30 cellular contexts compared by ENCODE assay signal in genomic region chr1:164504699-164505098, GRCh38. TPM values are rescaled to one million over a fixed set of nuclear protein-coding genes. Genes with fewer than 3 reads are reported as not detected.
DNase-seq lines count a peak whose midpoint lies in the region; ATAC-seq, FAIRE-seq and TF ChIP-seq lines count a peak whose summit lies in the region.
"Had no signal": no experiment of that assay in that cellular context is flagged by ENCODE, and none has a peak within 500 bp of the region (broad histone marks: within the 10 kb centered on the region; RNA-seq: fewer than 3 reads in every experiment).

No MANE protein-coding gene starts in this region.

- H3K4me2 ChIP-seq in mammary epithelial cell (ENCODE audit: insufficient read depth, low read depth, low read length), result no peak overlapping the region

- H3K27ac ChIP-seq in mammary epithelial cell (ENCODE audit: insufficient read depth, low read depth, low read length) (no peak overlapping the region), kidney (ENCODE audit: low read depth in 2 of 2, low read length in 2 of 2) (no peak overlapping the region)
- H3K27ac ChIP-seq: heart left ventricle, neutrophil had no signal

- CTCF ChIA-PET in mammary epithelial cell (lab: Charles Lee; ENCODE audit: low non-redundant PET), result no interaction called here

- no peaks in the 10 kb centered on the region for H3K27me3 ChIP-seq in mammary epithelial cell (ENCODE audit: insufficient read depth, low read length)
- H3K27me3 ChIP-seq: heart left ventricle, neutrophil had no signal

- WGBS in mammary epithelial cell (ENCODE audit: low coverage, missing lambda C conversion rate), result 80% methylated on average over 1 of the region's 1 CpG

- in situ Hi-C loops in mammary epithelial cell (cut with MboI; ENCODE audit: low sequenced_read_pairs in 2 of 2), result no loop called here

- no peak overlapping the region for H2AFZ ChIP-seq in mammary epithelial cell (ENCODE audit: low read depth, low read length)

- peak; percentile 30 for DNase-seq in AG10803 (ENCODE audit: low read depth)
- DNase-seq in M059J (ENCODE audit: low read depth), result peak; percentile 20
- DNase-seq in mammary epithelial cell, result peak; percentile 35
- peak; percentile 47 for DNase-seq in fibroblast of pulmonary artery (ENCODE audit: low read depth)
- DNase-seq in kidney, result no peak
- no peak for DNase-seq in NCI-H2029 treated with DMSO at 0.1 percent for 48 hours (lab: John Stamatoyannopoulos, UW)
- no peak for DNase-seq in frontal cortex (ENCODE audit: low spot score in 2 of 2)
- DNase-seq: activated CD4-positive, alpha-beta T cell treated with anti-CD3 and anti-CD28 coated beads, Interleukin-2, amount 50 U/mL, for 4 hours; activated gamma-delta T cell treated with Interleukin-2 at 50 U/mL for 16 hours; activated naive CD8-positive, alpha-beta T cell treated with anti-CD3 and anti-CD28 coated beads, Interleukin-2, amount 10 ng/mL, durations not matched to agents 7 days and 5 days; activated T-cell treated with anti-CD3 and anti-CD28 coated beads, Interleukin-2, amount 50 U/mL, for 48 hours; Caco-2; dermis blood vessel endothelial cell; DMS53; heart left ventricle; naive thymus-derived CD4-positive, alpha-beta T cell; NCI-H1105 treated with DMSO at 0.1 percent for 48 hours; NCI-H2029; NCI-H526; Right ventricle myocardium superior; substantia nigra; T-helper 17 cell had no signal

- no peaks in the 10 kb centered on the region for H4K20me1 ChIP-seq in mammary epithelial cell (ENCODE audit: insufficient read depth, low read length)

- intact Hi-C loops in mammary epithelial cell (cut with micrococcal nuclease), result no loop called here
- intact Hi-C loops in kidney (cut with DNase I), result no loop called here

- H3K9ac ChIP-seq in mammary epithelial cell (ENCODE audit: insufficient read depth, low read length), result no peak overlapping the region
- no peak overlapping the region for H3K9ac ChIP-seq in kidney (ENCODE audit: low read length in 2 of 2)

- FAIRE-seq in kidney (lab: Jason Lieb, UNC), result no peak
- FAIRE-seq in frontal cortex (lab: Jason Lieb, UNC), result no peak
- FAIRE-seq: endometrium, G401.6, keratinocyte, urothelium cell line had no signal

- H3K4me1 ChIP-seq in mammary epithelial cell (ENCODE audit: insufficient read depth, low read length) (no peaks in the 10 kb centered on the region), kidney (ENCODE audit: control insufficient read depth in 1 of 2, insufficient read depth in 1 of 2, low read depth in 1 of 2, low read length in 2 of 2) (no peaks in the 10 kb centered on the region)
- H3K4me1 ChIP-seq: heart left ventricle had no signal

- TF ChIP-seq CTCF in AG10803 (conservative IDR thresholded peaks at IDR 0.05; ENCODE audit: low read length) (no peak), mammary epithelial cell (conservative IDR thresholded peaks at IDR 0.05 in 1 of 2, IDR thresholded peaks at IDR 0.05 in 1 of 2; ENCODE audit: extremely low read depth in 1 of 2, insufficient read depth in 1 of 2, low read depth in 1 of 2, low read length in 2 of 2) (no peak), fibroblast of pulmonary artery (IDR thresholded peaks at IDR 0.05; ENCODE audit: low read length, missing control alignments) (no peak), kidney (IDR thresholded peaks at IDR 0.05; ENCODE audit: borderline replicate concordance, extremely low read depth, insufficient read depth) (no peak)

- H3K36me3 ChIP-seq in mammary epithelial cell (ENCODE audit: insufficient read depth, low read length) (no peaks in the 10 kb centered on the region), kidney (ENCODE audit: control insufficient read depth in 1 of 2, insufficient read depth in 2 of 2, low read length in 2 of 2) (no peaks in the 10 kb centered on the region)
- H3K36me3 ChIP-seq: heart left ventricle, neutrophil had no signal

- no peak overlapping the region for H3K4me3 ChIP-seq in AG10803 (ENCODE audit: low read length)
- H3K4me3 ChIP-seq in mammary epithelial cell (replicated peaks in 1 of 3; ENCODE audit: insufficient read depth in 1 of 3, low read depth in 2 of 3, low read length in 3 of 3), result no peak overlapping the region
- H3K4me3 ChIP-seq in fibroblast of pulmonary artery (replicated peaks; ENCODE audit: low read depth, low read length), result no peak overlapping the region
- no peak overlapping the region for H3K4me3 ChIP-seq in kidney (ENCODE audit: low read length in 2 of 2)
- H3K4me3 ChIP-seq: heart left ventricle had no signal

- no TSS peak for BruUV-seq in mammary epithelial cell (replicated peaks; lab: Mats Ljungman, UMichigan)

- no peaks in the 10 kb centered on the region for H3K79me2 ChIP-seq in mammary epithelial cell (ENCODE audit: insufficient read depth, low read length)

- dilution Hi-C loops in mammary epithelial cell (cut with HindIII; ENCODE audit: low sequenced_read_pairs), result no loop called here

- H3K9me3 ChIP-seq in mammary epithelial cell (replicated peaks; ENCODE audit: insufficient read depth, low read length), result no peaks in the 10 kb centered on the region
- H3K9me3 ChIP-seq in kidney (ENCODE audit: control insufficient read depth in 1 of 2, low read length in 2 of 2), result no peaks in the 10 kb centered on the region
- H3K9me3 ChIP-seq: Caco-2, neutrophil had no signal

- ATAC-seq in SK-N-SH treated with all-trans-retinoic acid at 6 μM for 48 hours, result no peak
- ATAC-seq: heart left ventricle; naive thymus-derived CD4-positive, alpha-beta T cell; stimulated activated memory B cell treated with anti-CD40 and anti-IgM and Interleukin-4, amounts not matched to agents 10 μg/mL and 1 μg/mL and 100 μg/mL, for 72 hours; T-helper 17 cell had no signal

TF ChIP-seq in SK-N-SH treated with all-trans-retinoic acid at 6 μM for 48 hours, 23 proteins besides CTCF, POLR2A, EP300 and RAD21:
- TF ChIP-seq PPARA (CRISPR knock-in tag; IDR thresholded peaks at IDR 0.05; ENCODE audit: borderline replicate concordance) (no peak), ESRRG (CRISPR knock-in tag; IDR thresholded peaks at IDR 0.05) (no peak), TSHZ2 (CRISPR knock-in tag; IDR thresholded peaks at IDR 0.05) (no peak), GLIS3 (CRISPR knock-in tag; IDR thresholded peaks at IDR 0.05) (no peak), ZFP3 (CRISPR knock-in tag; IDR thresholded peaks at IDR 0.05) (no peak), CSDC2 (CRISPR knock-in tag; IDR thresholded peaks at IDR 0.05) (no peak)
- TF ChIP-seq, protein P1, sequence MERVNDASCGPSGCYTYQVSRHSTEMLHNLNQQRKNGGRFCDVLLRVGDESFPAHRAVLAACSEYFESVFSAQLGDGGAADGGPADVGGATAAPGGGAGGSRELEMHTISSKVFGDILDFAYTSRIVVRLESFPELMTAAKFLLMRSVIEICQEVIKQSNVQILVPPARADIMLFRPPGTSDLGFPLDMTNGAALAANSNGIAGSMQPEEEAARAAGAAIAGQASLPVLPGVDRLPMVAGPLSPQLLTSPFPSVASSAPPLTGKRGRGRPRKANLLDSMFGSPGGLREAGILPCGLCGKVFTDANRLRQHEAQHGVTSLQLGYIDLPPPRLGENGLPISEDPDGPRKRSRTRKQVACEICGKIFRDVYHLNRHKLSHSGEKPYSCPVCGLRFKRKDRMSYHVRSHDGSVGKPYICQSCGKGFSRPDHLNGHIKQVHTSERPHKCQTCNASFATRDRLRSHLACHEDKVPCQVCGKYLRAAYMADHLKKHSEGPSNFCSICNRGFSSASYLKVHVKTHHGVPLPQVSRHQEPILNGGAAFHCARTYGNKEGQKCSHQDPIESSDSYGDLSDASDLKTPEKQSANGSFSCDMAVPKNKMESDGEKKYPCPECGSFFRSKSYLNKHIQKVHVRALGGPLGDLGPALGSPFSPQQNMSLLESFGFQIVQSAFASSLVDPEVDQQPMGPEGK (CRISPR knock-in tag; IDR thresholded peaks at IDR 0.05; ENCODE audit: borderline replicate concordance), result no peak
TF ChIP-seq in SK-N-SH treated with all-trans-retinoic acid at 6 μM for 48 hours: peak in this region for 0.

RNA-seq across cellular contexts. Expression of gene PBX1, which starts 54.3 kb away (rescaled TPM):
- 20.1 and 20.2 TPM in 2 replicates for total RNA-seq in M059J (2014; rRNA removed; shearing (Covaris generic))
- total RNA-seq in mammary epithelial cell (10 to 100 TPM; 10.2 to 14.8 TPM), kidney (91.5 TPM), frontal cortex (197 TPM)
- polyA plus RNA-seq in mammary epithelial cell (4.9 TPM), kidney (ENCODE audit: insufficient read depth, low read depth, low replicate concordance) (14.9 TPM)
- polyA minus RNA-seq in mammary epithelial cell, result 6.4 TPM
- polyA plus RNA-seq: CD14-positive monocyte had no signal

Comparison
In these comparisons a context has a peak if more than half of its experiments do, and no peak if none do; other contexts are left out.
1. DNase-seq: peak in AG10803 (single experiment), M059J (single experiment), mammary epithelial cell (single experiment) and fibroblast of pulmonary artery (single experiment); none in kidney (single experiment), NCI-H2029 treated with DMSO at 0.1 percent for 48 hours (single experiment) and frontal cortex (0 of 2).